Comparison of ENCODE assay signal across 1 cellular context in genomic region chr10:131946321-131946751, GRCh38.
TF ChIP-seq lines count a peak whose summit lies in the region.

No MANE protein-coding gene starts in this region.

TF ChIP-seq in IMR-90, 13 proteins besides CTCF, POLR2A, EP300 and RAD21 (continued from another document):
- no peak for TF ChIP-seq FOS (IDR thresholded peaks at IDR 0.05; ENCODE audit: low read depth, low read length)
